ENCODE assay signal across 24 cellular contexts in genomic region chr1:11545793-11546192, GRCh38.
"Had no signal": no experiment of that assay in that cellular context is flagged by ENCODE, and none has a peak within 500 bp of the region (broad histone marks: within the 10 kb centered on the region; RNA-seq: fewer than 3 reads in every experiment).

No MANE protein-coding gene starts in this region.

- H3K27ac Mint-ChIP-seq: immature natural killer cell; naive thymus-derived CD8-positive, alpha-beta T cell; nephron; progenitor cell of endocrine pancreas; stimulated activated naive B cell treated with anti-CD40 and anti-IgM and Interleukin-4, amounts not matched to agents 10 μg/mL and 1 μg/mL and 100 μg/mL, for 72 hours had no signal

- DNase-seq: hypothalamus; immature natural killer cell; kidney glomerular epithelial cell; left cardiac atrium; left lung; lower lobe of right lung; mammary epithelial cell; mesenchymal stem cell; naive thymus-derived CD8-positive, alpha-beta T cell; occipital lobe; ovary; right lobe of liver; stimulated activated CD4-positive, alpha-beta T cell treated with anti-CD3 and anti-CD28 coated beads, Interleukin-1b, Interleukin-23, amount 100 ng/mL, for 48 hours; stimulated activated CD4-positive, alpha-beta T cell treated with anti-CD3 and anti-CD28 coated beads, Interleukin-2, amount 100 ng/mL, for 48 hours; stimulated activated naive B cell treated with anti-CD40 and anti-IgM and Interleukin-4, amounts not matched to agents 10 μg/mL and 1 μg/mL and 100 μg/mL, for 72 hours; stimulated activated naive CD8-positive, alpha-beta T cell treated with anti-CD3 and anti-CD28 coated beads, Interleukin-15, Interleukin-2, amounts not matched to agents 100 U/mL and 50 U/mL, for 24 hours; stomach; testis; thyroid gland; transverse colon; upper lobe of left lung had no signal

- H3K9me3 Mint-ChIP-seq: immature natural killer cell; neural crest cell; stimulated activated naive B cell treated with anti-CD40 and anti-IgM and Interleukin-4, amounts not matched to agents 10 μg/mL and 1 μg/mL and 100 μg/mL, for 72 hours had no signal

- H3K4me1 Mint-ChIP-seq: immature natural killer cell; nephron; neural crest cell; stimulated activated naive B cell treated with anti-CD40 and anti-IgM and Interleukin-4, amounts not matched to agents 10 μg/mL and 1 μg/mL and 100 μg/mL, for 72 hours had no signal

- H3K36me3 Mint-ChIP-seq: immature natural killer cell; stimulated activated naive B cell treated with anti-CD40 and anti-IgM and Interleukin-4, amounts not matched to agents 10 μg/mL and 1 μg/mL and 100 μg/mL, for 72 hours had no signal

- ATAC-seq: left cardiac atrium; left lung; lower lobe of right lung; naive thymus-derived CD8-positive, alpha-beta T cell; right lobe of liver; stimulated activated naive B cell treated with anti-CD40 and anti-IgM and Interleukin-4, amounts not matched to agents 10 μg/mL and 1 μg/mL and 100 μg/mL, for 72 hours; stimulated activated naive CD8-positive, alpha-beta T cell treated with anti-CD3 and anti-CD28 coated beads, Interleukin-15, Interleukin-2, amounts not matched to agents 100 U/mL and 50 U/mL, for 24 hours had no signal

- H3K4me3 Mint-ChIP-seq: immature natural killer cell; naive thymus-derived CD8-positive, alpha-beta T cell; nephron; neural crest cell; stimulated activated naive B cell treated with anti-CD40 and anti-IgM and Interleukin-4, amounts not matched to agents 10 μg/mL and 1 μg/mL and 100 μg/mL, for 72 hours had no signal
